Comparison of ENCODE assay signal across 1 cellular context in genomic region chr20:37220255-37220654, GRCh38.
TF ChIP-seq lines count a peak whose summit lies in the region.

No MANE protein-coding gene starts in this region.

TF ChIP-seq in WTC11, 78 proteins besides CTCF, POLR2A, EP300 and RAD21 (continued from another document):
- TF ChIP-seq CDX4 (CRISPR knock-in tag; IDR thresholded peaks at IDR 0.05; ENCODE audit: borderline replicate concordance) (no peak), SOX15 (CRISPR knock-in tag; IDR thresholded peaks at IDR 0.05) (no peak), ATF1 (CRISPR knock-in tag; IDR thresholded peaks at IDR 0.05) (no peak), ZNF263 (CRISPR knock-in tag; IDR thresholded peaks at IDR 0.05; ENCODE audit: low read depth) (no peak), NFATC4 (CRISPR knock-in tag; IDR thresholded peaks at IDR 0.05) (no peak), OVOL2 (CRISPR knock-in tag; IDR thresholded peaks at IDR 0.05; ENCODE audit: borderline replicate concordance) (no peak), RORB (CRISPR knock-in tag; IDR thresholded peaks at IDR 0.05) (no peak), TEAD4 (CRISPR knock-in tag; IDR thresholded peaks at IDR 0.05) (no peak), PREB (CRISPR knock-in tag; IDR thresholded peaks at IDR 0.05; ENCODE audit: borderline replicate concordance) (no peak), ARID4B (CRISPR knock-in tag; IDR thresholded peaks at IDR 0.05; ENCODE audit: borderline replicate concordance) (no peak)
- TF ChIP-seq, protein P1, sequence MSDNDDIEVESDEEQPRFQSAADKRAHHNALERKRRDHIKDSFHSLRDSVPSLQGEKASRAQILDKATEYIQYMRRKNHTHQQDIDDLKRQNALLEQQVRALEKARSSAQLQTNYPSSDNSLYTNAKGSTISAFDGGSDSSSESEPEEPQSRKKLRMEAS (CRISPR knock-in tag; IDR thresholded peaks at IDR 0.05): no peak
TF ChIP-seq in WTC11: peak in this region for 0.
